Comparison of ENCODE assay signal across 11 cellular contexts in genomic region chr14:69149461-69150244, GRCh38. TPM values are rescaled to one million over a fixed set of nuclear protein-coding genes. Genes with fewer than 3 reads are reported as not detected.
DNase-seq lines count a peak whose midpoint lies in the region; ATAC-seq, FAIRE-seq and TF ChIP-seq lines count a peak whose summit lies in the region.
"Had no signal": no experiment of that assay in that cellular context is flagged by ENCODE, and none has a peak within 500 bp of the region (broad histone marks: within the 10 kb centered on the region; RNA-seq: fewer than 3 reads in every experiment).

No MANE protein-coding gene starts in this region.

- no peaks in the 10 kb centered on the region for H3K9me3 ChIP-seq in PC-9 (ENCODE audit: insufficient read depth, low read depth)
- no peaks in the 10 kb centered on the region for H3K9me3 ChIP-seq in endocrine pancreas (ENCODE audit: control insufficient read depth, low read length)
- no peaks in the 10 kb centered on the region for H3K9me3 ChIP-seq in gastrocnemius medialis
- no peaks in the 10 kb centered on the region for H3K9me3 ChIP-seq in neuronal stem cell (replicated peaks in 1 of 2; ENCODE audit: control insufficient read depth in 2 of 2, insufficient read depth in 1 of 2, low read depth in 1 of 2, low read length in 2 of 2)
- H3K9me3 ChIP-seq: tibial nerve had no signal

- no CpG with 5 or more reads among the region's 2 CpGs for WGBS in neuronal stem cell (ENCODE audit: extremely low coverage in 2 of 2, insufficient read length in 2 of 2, insufficient replicate concordance in 1 of 2), 2 donors

- no peak overlapping the region for H3K27ac ChIP-seq in PC-9
- peak overlapping the region in 3 of 4 donors; percentile 92 to 98 (median 98) for H3K27ac ChIP-seq in gastrocnemius medialis
- H3K27ac ChIP-seq in neuronal stem cell (replicated peaks; ENCODE audit: low read length), result no peak overlapping the region
- H3K27ac ChIP-seq: tibial nerve had no signal

- H3K4me1 ChIP-seq in PC-9 (replicated peaks; ENCODE audit: insufficient read depth), result peaks cover 17% of the 10 kb centered on the region
- peaks cover 22% of the 10 kb centered on the region for H3K4me1 ChIP-seq in endocrine pancreas (ENCODE audit: control insufficient read depth, insufficient read depth, low read length)
- peaks cover 41 to 50% of the 10 kb centered on the region in 2 donors for H3K4me1 ChIP-seq in gastrocnemius medialis
- peaks cover 1 to 5% of the 10 kb centered on the region in 2 donors for H3K4me1 ChIP-seq in neuronal stem cell (ENCODE audit: control insufficient read depth in 2 of 2, insufficient read depth in 1 of 2, low read depth in 1 of 2, low read length in 2 of 2)

- no peak overlapping the region for H3K14ac ChIP-seq in neuronal stem cell (ENCODE audit: low read length)

- no peak overlapping the region for H2AK5ac ChIP-seq in neuronal stem cell (ENCODE audit: low read depth, low read length)

- no peak overlapping the region for H4K91ac ChIP-seq in neuronal stem cell (ENCODE audit: low read depth, low read length, poor library complexity)

- no peaks in the 10 kb centered on the region for H3K9me2 ChIP-seq in PC-9 (ENCODE audit: insufficient read depth)

- H3K79me2 ChIP-seq in PC-9 (ENCODE audit: low read depth), result peaks cover 65% of the 10 kb centered on the region

- H3K4me2 ChIP-seq in PC-9 (peak overlapping the region; percentile 87; the same call in 1 of the 2 replicates), neuronal stem cell (ENCODE audit: insufficient read depth, low read length, poor library complexity, severe bottlenecking) (no peak overlapping the region)

- peak overlapping the region; percentile 83 for H3K4me3 Mint-ChIP-seq in activated CD4-positive, alpha-beta T cell treated with anti-CD3 and anti-CD28 coated beads for 36 hours

- FAIRE-seq in D721Med (lab: Jason Lieb, UNC), result no peak

- no TSS peak for BruUV-seq in PC-9 (replicated peaks; lab: Mats Ljungman, UMichigan)

- peak overlapping the region; percentile 56 for H3K27ac Mint-ChIP-seq in activated CD4-positive, alpha-beta T cell treated with anti-CD3 and anti-CD28 coated beads for 36 hours

- no peaks in the 10 kb centered on the region for H3K27me3 ChIP-seq in PC-9 (ENCODE audit: insufficient read depth, low read depth)
- no peaks in the 10 kb centered on the region for H3K27me3 ChIP-seq in endocrine pancreas (ENCODE audit: control insufficient read depth, insufficient read depth, low read length)
- no peaks in the 10 kb centered on the region for H3K27me3 ChIP-seq in gastrocnemius medialis
- H3K27me3 ChIP-seq in neuronal stem cell (ENCODE audit: control insufficient read depth in 3 of 3, insufficient read depth in 3 of 3, low read depth in 1 of 3, low read length in 3 of 3), result peaks cover 0 to 3% (median 0%) of the 10 kb centered on the region in 3 experiments
- H3K27me3 ChIP-seq: tibial nerve had no signal

- peaks cover 14% of the 10 kb centered on the region for H3F3A ChIP-seq in PC-9 (ENCODE audit: insufficient read depth, low read depth)

- H3K36me3 ChIP-seq in PC-9 (ENCODE audit: low read depth) (peaks cover 24% of the 10 kb centered on the region; the same call in 1 of the 2 replicates), endocrine pancreas (ENCODE audit: control insufficient read depth, insufficient read depth, low read length) (no peaks in the 10 kb centered on the region), gastrocnemius medialis (no peaks in the 10 kb centered on the region), neuronal stem cell (replicated peaks in 1 of 2; ENCODE audit: control insufficient read depth in 2 of 2, insufficient read depth in 2 of 2, low read length in 2 of 2) (peaks cover 2 to 57% of the 10 kb centered on the region in 2 donors)

- in situ Hi-C loops in gastrocnemius medialis (cut with MboI; ENCODE audit: low sequenced_read_pairs in 4 of 4), result no loop called here

- H3K36me3 Mint-ChIP-seq in activated CD4-positive, alpha-beta T cell treated with anti-CD3 and anti-CD28 coated beads for 36 hours (ENCODE audit: low read depth), result peaks cover 25% of the 10 kb centered on the region

- H4K8ac ChIP-seq in neuronal stem cell (ENCODE audit: low read depth, low read length), result no peak overlapping the region

- TF ChIP-seq CTCF in PC-9 (conservative IDR thresholded peaks at IDR 0.05), result no peak
- no peak for TF ChIP-seq CTCF in gastrocnemius medialis (IDR thresholded peaks at IDR 0.05 in 4 of 5, conservative IDR thresholded peaks at IDR 0.05 in 1 of 5)
- no peak for TF ChIP-seq CTCF in D721Med (IDR thresholded peaks at IDR 0.05; ENCODE audit: insufficient read depth, missing control alignments)

- H3K9me3 Mint-ChIP-seq in activated CD4-positive, alpha-beta T cell treated with anti-CD3 and anti-CD28 coated beads for 36 hours (ENCODE audit: low read depth), result no peaks in the 10 kb centered on the region

- POLR2A ChIA-PET in activated CD4-positive, alpha-beta T cell treated with anti-CD3 and anti-CD28 coated beads for 36 hours (lab: Charles Lee), result no interaction called here
- POLR2A ChIA-PET in PC-9 (lab: Charles Lee; ENCODE audit: unreplicated experiment), result interaction anchor here (0.7 kb wide), 1 partner anchor 334 kb away, joined by 3 read pairs; no protein-coding TSS in a partner anchor

- H3K18ac ChIP-seq in neuronal stem cell (ENCODE audit: low read length), result no peak overlapping the region

- H2BK12ac ChIP-seq in neuronal stem cell (ENCODE audit: low read length), result no peak overlapping the region

- H3K4me3 ChIP-seq in PC-9, result no peak overlapping the region
- peak overlapping the region; percentile 83 for H3K4me3 ChIP-seq in endocrine pancreas (ENCODE audit: control insufficient read depth, insufficient read depth, low read length)
- no peak overlapping the region for H3K4me3 ChIP-seq in gastrocnemius medialis
- H3K4me3 ChIP-seq in neuronal stem cell (ENCODE audit: low read length in 2 of 2), result no peak overlapping the region
- H3K4me3 ChIP-seq: tibial nerve had no signal

- no peak overlapping the region for H2AFZ ChIP-seq in PC-9
- no peak overlapping the region for H2AFZ ChIP-seq in neuronal stem cell (ENCODE audit: low read length)

- no peak overlapping the region for H2BK15ac ChIP-seq in neuronal stem cell (ENCODE audit: low read length)

- no peak overlapping the region for H2BK120ac ChIP-seq in neuronal stem cell (ENCODE audit: low read depth, low read length)

- peaks cover 55% of the 10 kb centered on the region for H3K4me1 Mint-ChIP-seq in activated CD4-positive, alpha-beta T cell treated with anti-CD3 and anti-CD28 coated beads for 36 hours

- no peak for TF ChIP-seq POLR2A in gastrocnemius medialis (IDR thresholded peaks at IDR 0.05)

- H3K27me3 Mint-ChIP-seq in activated CD4-positive, alpha-beta T cell treated with anti-CD3 and anti-CD28 coated beads for 36 hours, result no peaks in the 10 kb centered on the region

- CTCF ChIA-PET in activated CD4-positive, alpha-beta T cell treated with anti-CD3 and anti-CD28 coated beads for 36 hours (lab: Charles Lee), result interaction anchor here (0.7 to 4.3 kb wide), 5 partner anchors 10 to 44 kb away, joined by 3 to 81 read pairs (median 6); no protein-coding TSS in a partner anchor
- CTCF ChIA-PET in PC-9 (lab: Charles Lee), result interaction anchor here (0.5 to 0.8 kb wide), 2 partner anchors 20 to 370 kb away, joined by 3 to 5 read pairs; no protein-coding TSS in a partner anchor

- no peak for ATAC-seq in activated CD4-positive, alpha-beta T cell treated with anti-CD3 and anti-CD28 coated beads for 36 hours
- ATAC-seq in gastrocnemius medialis (no peak), GM21619 (IDR thresholded peaks at IDR 0.05; ENCODE audit: unreplicated experiment) (no peak)

- no peak for DNase-seq in activated CD4-positive, alpha-beta T cell treated with anti-CD3 and anti-CD28 coated beads for 36 hours
- no peak for DNase-seq in activated CD4-positive, alpha-beta T cell treated with anti-CD3 and anti-CD28 coated beads, Interleukin-2, amount 50 U/mL, for 1 hour
- no peak for DNase-seq in PC-9
- no peak for DNase-seq in gastrocnemius medialis
- DNase-seq in D721Med (ENCODE audit: insufficient read length, low spot score), result no peak
- DNase-seq in neuronal stem cell (ENCODE audit: low spot score), result no peak
- DNase-seq: activated CD4-positive, alpha-beta T cell treated with anti-CD3 and anti-CD28 coated beads, Interleukin-2, amount 50 U/mL, for 48 hours; cerebellar nuclear complex had no signal

- no peak overlapping the region for H3K23ac ChIP-seq in neuronal stem cell (ENCODE audit: low read depth, low read length, poor library complexity)

- no peak overlapping the region for H2BK5ac ChIP-seq in neuronal stem cell (ENCODE audit: low read length)

- H3K4ac ChIP-seq in neuronal stem cell (ENCODE audit: low read length), result no peak overlapping the region

- H3K9ac ChIP-seq in endocrine pancreas (ENCODE audit: control insufficient read depth, insufficient read depth, low read length), result no peak overlapping the region
- no peak overlapping the region for H3K9ac ChIP-seq in neuronal stem cell (ENCODE audit: low read depth, low read length, poor library complexity)

- peaks cover 5% of the 10 kb centered on the region; the same call in 1 of the 2 replicates for H4K20me1 ChIP-seq in PC-9 (ENCODE audit: insufficient read depth)

- intact Hi-C loops in activated CD4-positive, alpha-beta T cell treated with anti-CD3 and anti-CD28 coated beads for 36 hours (cut with DNase I, micrococcal nuclease), result loop anchor here (2.0 to 5.0 kb wide), 4 partner anchors 17 to 1532 kb away; partner anchors contain the start of genes ARG2 (in 1 of the 2), ERH (in 1 of the 2), SLC39A9 (in 1 of the 2) and TTC9 (in 1 of the 2)
- intact Hi-C loops in PC-9 (cut with micrococcal nuclease; ENCODE audit: unreplicated experiment), result loop anchor here (5.0 kb wide), 1 partner anchor 172 kb away; the partner anchor contains the start of gene ACTN1
- intact Hi-C loops in gastrocnemius medialis (cut with DNase I; ENCODE audit: low total_unique reads), result loop anchor here (5.0 kb wide), 3 partner anchors 463 to 1532 kb away; partner anchors contain the start of genes ARG2, COX16 and SUSD6

- H3K79me1 ChIP-seq in neuronal stem cell (ENCODE audit: low read depth, low read length), result peaks cover 3% of the 10 kb centered on the region

RNA-seq across cellular contexts. Expression of gene DCAF5, which starts 3.3 kb away (rescaled TPM):
- 10 to 100 TPM; 34.1 to 38.7 TPM for total RNA-seq in activated CD4-positive, alpha-beta T cell treated with anti-CD3 and anti-CD28 coated beads for 36 hours
- total RNA-seq in PC-9 (2021) (26.2 and 29.1 TPM in 2 replicates), gastrocnemius medialis (10 to 100 TPM; 45.9 to 96.6 (median 66.8) TPM)
- 39.6 TPM for polyA plus RNA-seq in neuronal stem cell (2013, experiment 1 of 2)
- polyA plus RNA-seq in neuronal stem cell (2013, experiment 2 of 2), result 39.8 TPM

RNA-seq across cellular contexts. Expression of gene EXD2, which starts 41.6 kb away (rescaled TPM):
- total RNA-seq in activated CD4-positive, alpha-beta T cell treated with anti-CD3 and anti-CD28 coated beads for 36 hours, result 10 to 100 TPM; 10.8 to 14.5 TPM
- total RNA-seq in PC-9 (2021), result 21.4 and 25.5 TPM in 2 replicates
- 10 to 100 TPM; 13.7 to 19.7 (median 16.5) TPM for total RNA-seq in gastrocnemius medialis
- polyA plus RNA-seq in neuronal stem cell (2013, experiment 1 of 2), result 11.0 TPM
- 11.9 TPM for polyA plus RNA-seq in neuronal stem cell (2013, experiment 2 of 2)

Comparison
In these comparisons a context has a peak if more than half of its experiments do, and no peak if none do; other contexts are left out.
1. H3K27ac ChIP-seq: peak in gastrocnemius medialis (3 of 4); none in PC-9 (single experiment) and neuronal stem cell (single experiment).